In genomic region chr9:14909631-14910177, GRCh38 we compare ENCODE assay signal across 10 cellular contexts. TPM values are rescaled to one million over a fixed set of nuclear protein-coding genes. Genes with fewer than 3 reads are reported as not detected.
DNase-seq lines count a peak whose midpoint lies in the region; ATAC-seq and TF ChIP-seq lines count a peak whose summit lies in the region.
"Had no signal": no experiment of that assay in that cellular context is flagged by ENCODE, and none has a peak within 500 bp of the region (broad histone marks: within the 10 kb centered on the region; RNA-seq: fewer than 3 reads in every experiment).

No MANE protein-coding gene starts in this region.

- H2BK5ac ChIP-seq in H9 (ENCODE audit: insufficient read length, low read length): no peak overlapping the region

- no peak overlapping the region for H3K4ac ChIP-seq in H9 (ENCODE audit: low read depth, low read length)

- H3K23ac ChIP-seq in H9 (ENCODE audit: insufficient read length, low read depth, low read length): no peak overlapping the region

- peaks cover 4% of the 10 kb centered on the region for H3K23me2 ChIP-seq in H9 (ENCODE audit: insufficient read length, low read depth, low read length, poor library complexity, severe bottlenecking)

- intact Hi-C loops in body of pancreas (cut with DNase I) (no loop called here), sciatic nerve (cut with DNase I) (no loop called here)

- peak overlapping the region; percentile 60 for H3K4me2 ChIP-seq in H9 (ENCODE audit: insufficient read depth, insufficient read length, low read length)

- DNase-seq in H9 (no peak), body of pancreas (no peak), sciatic nerve (ENCODE audit: low spot score) (no peak), T-helper 2 cell (no peak), SKM-1 (lab: John Stamatoyannopoulos, UW; ENCODE audit: unreplicated experiment) (no peak), NCI-H1694 treated with DMSO at 0.1 percent for 48 hours (lab: John Stamatoyannopoulos, UW) (no peak)

- H3K36me3 Mint-ChIP-seq in H9 (ENCODE audit: insufficient read depth in 1 of 3, low read depth in 3 of 3): no peaks in the 10 kb centered on the region
- H3K36me3 Mint-ChIP-seq: memory B cell had no signal

- H3K18ac ChIP-seq in H9 (ENCODE audit: insufficient read length, low read depth, low read length): peak overlapping the region; percentile 18

- no peak overlapping the region for H3T11ph ChIP-seq in H9 (ENCODE audit: low read length)

- H3K27me3 Mint-ChIP-seq in H9 (ENCODE audit: low read depth): no peaks in the 10 kb centered on the region
- H3K27me3 Mint-ChIP-seq: memory B cell had no signal

- H3K4me3 Mint-ChIP-seq in H9: no peak overlapping the region
- H3K4me3 Mint-ChIP-seq: memory B cell had no signal

- H2BK15ac ChIP-seq in H9 (ENCODE audit: low read depth, low read length): no peak overlapping the region

- no peak overlapping the region for H4K91ac ChIP-seq in H9 (ENCODE audit: insufficient read length, low read depth, low read length)

- H3K14ac ChIP-seq in H9 (ENCODE audit: insufficient read depth, low read length): no peak overlapping the region

- TF ChIP-seq POLR2A in body of pancreas (IDR thresholded peaks at IDR 0.05): no peak

- no peak overlapping the region for H2AK5ac ChIP-seq in H9 (ENCODE audit: insufficient read length, low read length)

- H3K9me3 ChIP-seq in H9 (ENCODE audit: control insufficient read depth, low read depth, low read length): no peaks in the 10 kb centered on the region
- H3K9me3 ChIP-seq in body of pancreas: no peaks in the 10 kb centered on the region
- H3K9me3 ChIP-seq in iPS-18c (ENCODE audit: control insufficient read depth, insufficient read depth, low read length): no peaks in the 10 kb centered on the region

- H3K4me1 Mint-ChIP-seq in H9: peaks cover 23% of the 10 kb centered on the region in 2 experiments; a peak in 3 of 4 replicates
- H3K4me1 Mint-ChIP-seq: memory B cell had no signal

- H3K56ac ChIP-seq in H9 (ENCODE audit: insufficient read length, low read depth, low read length): no peak overlapping the region

- H3K79me2 ChIP-seq in H9 (ENCODE audit: insufficient read depth, low read length): no peaks in the 10 kb centered on the region

- no peak overlapping the region for H4K8ac ChIP-seq in H9 (replicated peaks; ENCODE audit: insufficient read length, low read depth, low read length)

- H3K4me3 ChIP-seq in body of pancreas (no peak overlapping the region), iPS-18c (ENCODE audit: insufficient read depth, low read depth, low read length) (peak overlapping the region; percentile 9; the same call in 1 of the 2 replicates)

- no peaks in the 10 kb centered on the region for H3K27me3 ChIP-seq in H9 (ENCODE audit: insufficient read depth, low read length)
- H3K27me3 ChIP-seq in body of pancreas: no peaks in the 10 kb centered on the region

- ATAC-seq in body of pancreas (peak; percentile 41), sciatic nerve (peak; percentile 62), HG02588 (IDR thresholded peaks at IDR 0.05; ENCODE audit: unreplicated experiment) (no peak)

- TF ChIP-seq CTCF in H9 (conservative IDR thresholded peaks at IDR 0.05) (no peak), body of pancreas (IDR thresholded peaks at IDR 0.05) (no peak)

- peaks cover 9% of the 10 kb centered on the region for H3K4me1 ChIP-seq in H9 (ENCODE audit: insufficient read depth, low read length)
- H3K4me1 ChIP-seq in body of pancreas: peaks cover 80% of the 10 kb centered on the region

- H2AFZ ChIP-seq in H9 (ENCODE audit: low read length): no peak overlapping the region

- peak overlapping the region; percentile 1 for H3K9ac ChIP-seq in H9 (ENCODE audit: extremely low read depth, insufficient read length, low read length)

- no peak overlapping the region for H2BK20ac ChIP-seq in H9 (ENCODE audit: low read depth, low read length, poor library complexity, severe bottlenecking)

- no peak overlapping the region for H2BK120ac ChIP-seq in H9 (ENCODE audit: low read depth, low read length, poor library complexity, severe bottlenecking)

- H4K20me1 ChIP-seq in H9 (ENCODE audit: control insufficient read depth, insufficient read depth, insufficient read length): no peaks in the 10 kb centered on the region

- no peak overlapping the region for H2BK12ac ChIP-seq in H9 (ENCODE audit: insufficient read length, low read depth, low read length)

- peak overlapping the region; percentile 36 for H3K27ac ChIP-seq in H9 (ENCODE audit: insufficient read length, low read depth, low read length)
- H3K27ac ChIP-seq in body of pancreas: peak overlapping the region; percentile 58 to 74 (median 72)
- H3K27ac ChIP-seq: HL-60 had no signal

- H4K5ac ChIP-seq in H9 (ENCODE audit: insufficient read length, low read depth, low read length): no peak overlapping the region

- H3K9me3 Mint-ChIP-seq in H9: no peaks in the 10 kb centered on the region

- no peaks in the 10 kb centered on the region for H3K79me1 ChIP-seq in H9 (ENCODE audit: insufficient read depth, low read depth, low read length, poor library complexity, severe bottlenecking)

- H3K36me3 ChIP-seq in body of pancreas (replicated peaks in 1 of 2; ENCODE audit: insufficient read depth in 1 of 2, low read depth in 2 of 2): no peaks in the 10 kb centered on the region

- no CpG with 5 or more reads among the region's 4 CpGs for WGBS in H9 (ENCODE audit: extremely low coverage, insufficient read length, low lambda C conversion rate)
- 6 to 7% methylated on average over 4 of the region's 4 CpGs for WGBS in body of pancreas, 2 donors

- H3K27ac Mint-ChIP-seq in H9: no peak overlapping the region
- H3K27ac Mint-ChIP-seq: memory B cell had no signal

RNA-seq across cellular contexts. Expression of gene FREM1, which starts 0.5 kb away (rescaled TPM):
- total RNA-seq in H9 (2021): 0.35 and 0.44 TPM in 2 replicates
- 10 to 100 TPM in 1 of 2 donors, 1 to 10 TPM in 1; 9.1 to 19.1 TPM for total RNA-seq in body of pancreas
- 8.3 TPM for total RNA-seq in sciatic nerve
